8 cellular contexts compared by ENCODE assay signal in genomic region chr12:75334384-75335030, GRCh38. TPM values are rescaled to one million over a fixed set of nuclear protein-coding genes. Genes with fewer than 3 reads are reported as not detected.
A peak's percentile ranks its signal among the peaks of the same experiment; 100 is the strongest.
DNase-seq lines count a peak whose midpoint lies in the region; ATAC-seq and TF ChIP-seq lines count a peak whose summit lies in the region.

Gene GLIPR1L1, plus strand, starts transcription at chr12:75334670. Its CDS starts 59 bp downstream, at chr12:75334729.

- no peak within 1 kb of the TSS for H4K91ac ChIP-seq in mesenchymal stem cell (ENCODE audit: low read length)

- peak within 1 kb of the TSS; percentile 1 for H3K9ac ChIP-seq in endocrine pancreas (ENCODE audit: control insufficient read depth, insufficient read depth, low read length)
- peak within 1 kb of the TSS; percentile 83 for H3K9ac ChIP-seq in mesenchymal stem cell (ENCODE audit: low read length)

- peak within 1 kb of the TSS; percentile 51 for H3K27ac ChIP-seq in mesenchymal stem cell (ENCODE audit: low read length, poor library complexity, severe bottlenecking)

- peak within 1 kb of the TSS; percentile 70 for H3K4me2 ChIP-seq in mesenchymal stem cell (ENCODE audit: low read length, poor library complexity, severe bottlenecking)

- H3K4me1 ChIP-seq in endocrine pancreas (ENCODE audit: control insufficient read depth, insufficient read depth, low read length) (peaks cover 4% of the 10 kb centered on the region), mesenchymal stem cell (ENCODE audit: control insufficient read depth, insufficient read depth, low read depth, low read length) (peaks cover 3% of the 10 kb centered on the region)

- TF ChIP-seq CTCF in AG09319 (IDR thresholded peaks at IDR 0.05; ENCODE audit: low read depth, low read length) = peak; percentile 75

- H2BK15ac ChIP-seq in mesenchymal stem cell (ENCODE audit: low read depth, poor library complexity, severe bottlenecking) = no peak within 1 kb of the TSS

- H3K4me3 ChIP-seq in endocrine pancreas (ENCODE audit: control insufficient read depth, insufficient read depth, low read length) (peak within 1 kb of the TSS; percentile 62), mesenchymal stem cell (ENCODE audit: insufficient read depth in 1 of 2, low read depth in 1 of 2, low read length in 2 of 2) (peak within 1 kb of the TSS; percentile 61 to 79)

- no peak within 1 kb of the TSS for H2BK5ac ChIP-seq in mesenchymal stem cell (ENCODE audit: low read depth, low read length, poor library complexity, severe bottlenecking)

- H3K36me3 ChIP-seq in endocrine pancreas (ENCODE audit: control insufficient read depth, insufficient read depth, low read length) (no peaks in the 10 kb centered on the region), mesenchymal stem cell (ENCODE audit: control insufficient read depth in 1 of 2, insufficient read depth in 2 of 2, low read depth in 1 of 2, low read length in 2 of 2) (no peaks in the 10 kb centered on the region)

- H2BK120ac ChIP-seq in mesenchymal stem cell (ENCODE audit: low read depth, low read length) = no peak within 1 kb of the TSS

- peak within 1 kb of the TSS; percentile 19 for H4K8ac ChIP-seq in mesenchymal stem cell (ENCODE audit: low read length)

- H2AFZ ChIP-seq in mesenchymal stem cell (ENCODE audit: low read depth, low read length) = peak within 1 kb of the TSS; percentile 92

- DNase-seq in AG09319 (ENCODE audit: extremely low read depth, low read depth) = peak; percentile 73
- DNase-seq in NCI-H69 (lab: John Stamatoyannopoulos, UW) = peak; percentile 89
- peak; percentile 57 to 66 for DNase-seq in activated CD8-positive, alpha-beta memory T cell treated with anti-CD3 and anti-CD28 coated beads for 1 hour (ENCODE audit: extremely low read depth in 1 of 2, low read depth in 1 of 2)
- peak; percentile 91 for DNase-seq in mesenchymal stem cell
- peak; percentile 54 for DNase-seq in stimulated activated CD8-positive, alpha-beta memory T cell treated with anti-CD3 and anti-CD28 coated beads, Interleukin-12 subunit alpha, Interleukin-12 subunit beta, amount 100 ng/mL, for 4 hours (ENCODE audit: low read depth)

- WGBS in mesenchymal stem cell = 9% methylated on average over 12 of the region's 23 CpGs

- H3K23ac ChIP-seq in mesenchymal stem cell (ENCODE audit: low read length in 2 of 2) = no peak within 1 kb of the TSS

- peak; percentile 56 for ATAC-seq in GM18861 (IDR thresholded peaks at IDR 0.05; ENCODE audit: unreplicated experiment)
- ATAC-seq in HG03095 (IDR thresholded peaks at IDR 0.05; ENCODE audit: unreplicated experiment) = peak; percentile 55

- peak within 1 kb of the TSS in 1 of 2 experiments; percentile 66 for H2BK12ac ChIP-seq in mesenchymal stem cell (ENCODE audit: low read length in 2 of 2)

- peak within 1 kb of the TSS; percentile 40 to 50 for H3K18ac ChIP-seq in mesenchymal stem cell (ENCODE audit: low read depth in 1 of 2, low read length in 2 of 2)

- H3K27me3 ChIP-seq in endocrine pancreas (ENCODE audit: control insufficient read depth, insufficient read depth, low read length) = no peaks in the 10 kb centered on the region
- H3K27me3 ChIP-seq in mesenchymal stem cell (ENCODE audit: control insufficient read depth in 1 of 2, insufficient read depth in 1 of 2, low read length in 2 of 2) = no peaks in the 10 kb centered on the region

- no peak within 1 kb of the TSS for H3K14ac ChIP-seq in mesenchymal stem cell (ENCODE audit: low read length in 2 of 2)

- H3K9me3 ChIP-seq in endocrine pancreas (ENCODE audit: control insufficient read depth, low read length) = no peaks in the 10 kb centered on the region
- no peaks in the 10 kb centered on the region for H3K9me3 ChIP-seq in mesenchymal stem cell (ENCODE audit: control insufficient read depth, low read length)

- no peaks in the 10 kb centered on the region for H3K79me1 ChIP-seq in mesenchymal stem cell (replicated peaks; ENCODE audit: low read length, poor library complexity, severe bottlenecking)

- H2AK5ac ChIP-seq in mesenchymal stem cell (ENCODE audit: low read length, severe bottlenecking) = no peak within 1 kb of the TSS

- no peak within 1 kb of the TSS for H3K4ac ChIP-seq in mesenchymal stem cell (ENCODE audit: low read depth in 1 of 2, low read length in 2 of 2)

RNA-seq across cellular contexts. Expression of gene GLIPR1L1, which starts in this region (rescaled TPM):
- not detected for polyA plus RNA-seq in mesenchymal stem cell (2013, experiment 1 of 2)
- not detected for polyA plus RNA-seq in mesenchymal stem cell (2013, experiment 2 of 2)

Comparison
In these comparisons a context has a peak if more than half of its experiments do, and no peak if none do; other contexts are left out.
1. Peak in every context shown above with its lines: DNase-seq, ATAC-seq, H3K4me3 ChIP-seq and H3K27ac ChIP-seq.